In the genomic region with DNA sequence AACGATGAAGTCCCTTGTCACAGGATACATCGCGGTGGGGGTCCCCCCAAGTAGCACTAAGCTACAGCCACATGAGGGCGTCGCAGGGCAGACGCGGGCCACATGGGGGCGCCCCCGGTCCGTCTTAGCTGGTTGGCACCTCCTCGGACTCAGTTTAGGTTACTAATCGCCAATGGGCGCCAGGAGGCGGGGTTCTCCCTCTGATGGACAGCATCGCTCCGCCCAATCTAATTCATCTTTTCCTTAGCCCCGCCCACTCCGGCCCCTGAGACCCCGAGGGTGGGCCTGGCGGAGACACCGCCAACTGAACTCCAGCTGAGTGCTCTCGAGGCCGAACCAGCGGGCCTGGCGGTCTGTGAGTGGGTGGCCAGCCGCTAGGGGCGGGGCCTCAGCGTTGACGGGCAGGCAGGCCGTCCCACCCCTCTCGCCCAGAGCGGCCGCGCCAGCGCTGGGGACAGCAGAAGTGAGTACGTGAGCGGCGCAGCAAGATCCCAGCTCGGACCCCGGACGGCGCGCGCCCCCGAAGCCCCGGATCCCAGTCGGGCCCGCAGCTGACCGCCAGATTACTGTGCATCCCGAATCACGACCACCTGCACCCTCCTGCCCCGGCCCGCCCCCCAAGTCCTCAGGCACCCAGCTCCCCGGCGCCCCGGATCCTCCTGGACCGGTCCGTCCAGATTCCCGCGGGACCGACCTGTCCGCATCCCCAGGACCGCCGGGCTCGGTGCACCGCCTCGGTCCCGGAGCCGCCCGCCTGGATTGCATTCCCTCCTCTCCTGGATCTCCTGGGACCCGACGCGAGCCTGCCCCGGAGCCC, we compare ENCODE assay signal across 8 cellular contexts. TPM values are rescaled to one million over a fixed set of nuclear protein-coding genes. Genes with fewer than 3 reads are reported as not detected.
DNase-seq lines count a peak whose midpoint lies in the region; ATAC-seq and TF ChIP-seq lines count a peak whose summit lies in the region.

EPHB3 (plus strand) TSS at position 457 of the 817 bp plus-strand sequence. CDS start 451 bp downstream, outside the sequence.

- TF ChIP-seq EP300 in gastroesophageal sphincter (IDR thresholded peaks at IDR 0.05): no peak

- peaks cover 4% of the 10 kb centered on the region for H3K79me1 ChIP-seq in neuronal stem cell (ENCODE audit: low read depth, low read length)

- H3K9ac ChIP-seq in SK-N-MC (ENCODE audit: insufficient read length): peak within 1 kb of the TSS; percentile 71
- H3K9ac ChIP-seq in neuronal stem cell (ENCODE audit: low read depth, low read length, poor library complexity): peak within 1 kb of the TSS; percentile 80

- 0% methylated on average over 16 of the region's 74 CpGs; no CpG with 5 or more reads in 1 of the 2 donors for WGBS in gastroesophageal sphincter (ENCODE audit: low coverage in 1 of 2), 2 donors
- WGBS in neuronal stem cell (ENCODE audit: extremely low coverage in 2 of 2, insufficient read length in 2 of 2, insufficient replicate concordance in 1 of 2), 2 donors: no CpG with 5 or more reads among the region's 74 CpGs

- H2BK120ac ChIP-seq in neuronal stem cell (ENCODE audit: low read depth, low read length): no peak within 1 kb of the TSS

- H2AFZ ChIP-seq in neuronal stem cell (ENCODE audit: low read length): peak within 1 kb of the TSS; percentile 72

- H2BK5ac ChIP-seq in neuronal stem cell (ENCODE audit: low read length): no peak within 1 kb of the TSS

- H3K27me3 ChIP-seq in gastroesophageal sphincter: no peaks in the 10 kb centered on the region
- H3K27me3 ChIP-seq in neuronal stem cell (ENCODE audit: control insufficient read depth in 3 of 3, insufficient read depth in 3 of 3, low read depth in 1 of 3, low read length in 3 of 3): peaks cover 4 to 50% (median 43%) of the 10 kb centered on the region in 3 experiments

- peak; percentile 78 for ATAC-seq in HG02610 (IDR thresholded peaks at IDR 0.05; ENCODE audit: unreplicated experiment)
- peak; percentile 96 for ATAC-seq in gastroesophageal sphincter

- H2BK12ac ChIP-seq in neuronal stem cell (ENCODE audit: low read length): no peak within 1 kb of the TSS

- TF ChIP-seq POLR2A in gastroesophageal sphincter (IDR thresholded peaks at IDR 0.05): peak; percentile 80

- H3K4me3 ChIP-seq in SK-N-MC (peak within 1 kb of the TSS; percentile 80), gastroesophageal sphincter (peak within 1 kb of the TSS; percentile 49 to 84), neuronal stem cell (ENCODE audit: low read length in 2 of 2) (peak within 1 kb of the TSS; percentile 64 to 80)

- peak within 1 kb of the TSS; percentile 48 for H2AK5ac ChIP-seq in neuronal stem cell (ENCODE audit: low read depth, low read length)

- H3K4me2 ChIP-seq in neuronal stem cell (ENCODE audit: insufficient read depth, low read length, poor library complexity, severe bottlenecking): peak within 1 kb of the TSS; percentile 76

- DNase-seq in GM04504 (ENCODE audit: low read depth) (peak; percentile 99), NCI-H1048 (lab: John Stamatoyannopoulos, UW) (peak; percentile 99), SK-N-MC (ENCODE audit: low read depth, low spot score) (peak; percentile 100), neuronal stem cell (ENCODE audit: low spot score) (peak; percentile 100), stromal cell of bone marrow (ENCODE audit: low read depth) (peak; percentile 98)
- peak; percentile 91 for DNase-seq in activated naive CD4-positive, alpha-beta T cell treated with anti-CD3 and anti-CD28 coated beads, Interleukin-2, amount 50 U/mL, for 16 hours

- H3K14ac ChIP-seq in neuronal stem cell (ENCODE audit: low read length): no peak within 1 kb of the TSS

- H3K4me1 ChIP-seq in gastroesophageal sphincter (peaks cover 0 to 57% (median 24%) of the 10 kb centered on the region in 3 donors), neuronal stem cell (ENCODE audit: control insufficient read depth in 2 of 2, insufficient read depth in 1 of 2, low read depth in 1 of 2, low read length in 2 of 2) (peaks cover 34 to 42% of the 10 kb centered on the region in 2 donors)

- peak within 1 kb of the TSS; percentile 70; the same call in 1 of the 2 replicates for H3K27ac ChIP-seq in SK-N-MC
- H3K27ac ChIP-seq in gastroesophageal sphincter: peak within 1 kb of the TSS; percentile 64 to 89 (median 82)
- H3K27ac ChIP-seq in neuronal stem cell (replicated peaks; ENCODE audit: low read length): no peak within 1 kb of the TSS

- peak within 1 kb of the TSS; percentile 59 for H3K23ac ChIP-seq in neuronal stem cell (ENCODE audit: low read depth, low read length, poor library complexity)

- H3K36me3 ChIP-seq in SK-N-MC (ENCODE audit: insufficient read depth, low read length): peaks cover 37% of the 10 kb centered on the region
- no peaks in the 10 kb centered on the region for H3K36me3 ChIP-seq in gastroesophageal sphincter
- H3K36me3 ChIP-seq in neuronal stem cell (replicated peaks in 1 of 2; ENCODE audit: control insufficient read depth in 2 of 2, insufficient read depth in 2 of 2, low read length in 2 of 2): no peaks in the 10 kb centered on the region

- H3K9me3 ChIP-seq in SK-N-MC (ENCODE audit: low read depth, low read length) (no peaks in the 10 kb centered on the region), gastroesophageal sphincter (no peaks in the 10 kb centered on the region), neuronal stem cell (replicated peaks in 1 of 2; ENCODE audit: control insufficient read depth in 2 of 2, insufficient read depth in 1 of 2, low read depth in 1 of 2, low read length in 2 of 2) (no peaks in the 10 kb centered on the region)

- no peak within 1 kb of the TSS for H4K8ac ChIP-seq in neuronal stem cell (ENCODE audit: low read depth, low read length)

- TF ChIP-seq CTCF in gastroesophageal sphincter (IDR thresholded peaks at IDR 0.05): peak in 3 of 4 experiments; percentile 97 to 99 (median 99)

- peak within 1 kb of the TSS; percentile 86 for H3K18ac ChIP-seq in neuronal stem cell (ENCODE audit: low read length)

- H3K4ac ChIP-seq in neuronal stem cell (ENCODE audit: low read length): no peak within 1 kb of the TSS

- H4K91ac ChIP-seq in neuronal stem cell (ENCODE audit: low read depth, low read length, poor library complexity): no peak within 1 kb of the TSS

- no peak within 1 kb of the TSS for H2BK15ac ChIP-seq in neuronal stem cell (ENCODE audit: low read length)

RNA-seq across cellular contexts. Expression of gene EPHB3, which starts in this region (rescaled TPM):
- total RNA-seq in gastroesophageal sphincter: 10 to 100 TPM in 1 of 4 donors, 1 to 10 TPM in 3; 3.1 to 10.6 (median 4.6) TPM
- 3.8 TPM for polyA plus RNA-seq in neuronal stem cell (2013, experiment 1 of 2)
- 4.3 TPM for polyA plus RNA-seq in neuronal stem cell (2013, experiment 2 of 2)
